ENCODE assay signal across 23 cellular contexts in the genomic region with DNA sequence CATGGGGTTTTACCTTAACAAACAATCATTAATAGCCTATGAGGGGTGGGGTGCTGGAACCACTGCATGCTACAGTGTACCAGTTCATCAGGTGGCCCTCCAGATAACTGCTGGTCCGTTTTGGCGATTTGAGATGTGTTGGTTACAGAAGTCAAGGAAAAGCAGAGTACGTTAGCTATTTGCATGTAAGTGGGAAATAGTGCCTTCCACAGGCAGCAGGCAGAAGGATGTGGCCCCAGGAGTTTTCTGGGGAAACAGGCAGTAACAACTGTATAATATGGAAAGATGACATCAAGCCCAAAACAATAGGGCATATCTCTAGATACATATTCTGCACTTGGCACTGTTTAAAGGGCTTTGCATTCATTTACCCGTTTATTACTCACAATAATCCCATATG.
"Had no signal": no experiment of that assay in that cellular context is flagged by ENCODE, and none has a peak within 500 bp of the region (broad histone marks: within the 10 kb centered on the region; RNA-seq: fewer than 3 reads in every experiment).

No MANE protein-coding gene starts in this region.

- H3K4me3 Mint-ChIP-seq: naive thymus-derived CD8-positive, alpha-beta T cell; stimulated activated memory B cell treated with anti-CD40 and anti-IgM and Interleukin-4, amounts not matched to agents 10 μg/mL and 1 μg/mL and 100 μg/mL, for 72 hours; type B pancreatic cell had no signal

- ATAC-seq: esophagus mucosa; gastrocnemius medialis; naive thymus-derived CD8-positive, alpha-beta T cell; sciatic nerve; stimulated activated memory B cell treated with anti-CD40 and anti-IgM and Interleukin-4, amounts not matched to agents 10 μg/mL and 1 μg/mL and 100 μg/mL, for 72 hours; stimulated activated naive CD8-positive, alpha-beta T cell treated with anti-CD3 and anti-CD28 coated beads, Interleukin-15, Interleukin-2, amounts not matched to agents 100 U/mL and 50 U/mL, for 24 hours had no signal

- H3K4me3 ChIP-seq: dorsolateral prefrontal cortex, gastrocnemius medialis, lower lobe of right lung, pancreas, skin epidermis, spleen, testis, tibial artery had no signal

- H3K9me3 Mint-ChIP-seq: stimulated activated memory B cell treated with anti-CD40 and anti-IgM and Interleukin-4, amounts not matched to agents 10 μg/mL and 1 μg/mL and 100 μg/mL, for 72 hours; type B pancreatic cell had no signal

- H3K27me3 Mint-ChIP-seq: stimulated activated memory B cell treated with anti-CD40 and anti-IgM and Interleukin-4, amounts not matched to agents 10 μg/mL and 1 μg/mL and 100 μg/mL, for 72 hours; type B pancreatic cell had no signal

- H3K4me1 Mint-ChIP-seq: naive thymus-derived CD8-positive, alpha-beta T cell; stimulated activated memory B cell treated with anti-CD40 and anti-IgM and Interleukin-4, amounts not matched to agents 10 μg/mL and 1 μg/mL and 100 μg/mL, for 72 hours had no signal

- H3K36me3 Mint-ChIP-seq: naive thymus-derived CD8-positive, alpha-beta T cell; stimulated activated memory B cell treated with anti-CD40 and anti-IgM and Interleukin-4, amounts not matched to agents 10 μg/mL and 1 μg/mL and 100 μg/mL, for 72 hours; type B pancreatic cell had no signal

- H3K9me3 ChIP-seq: gastrocnemius medialis, lower lobe of right lung, neutrophil, pancreas, spleen, testis, tibial artery had no signal

- H3K27ac ChIP-seq: dorsolateral prefrontal cortex, epithelial cell of prostate, gastrocnemius medialis, lower lobe of right lung, neutrophil, skin epidermis, spleen, testis, tibial artery had no signal

- H3K36me3 ChIP-seq: gastrocnemius medialis, lower lobe of right lung, neutrophil, pancreas, spleen, tibial artery had no signal

- H3K27me3 ChIP-seq: gastrocnemius medialis, neutrophil, pancreas, testis, tibial artery had no signal

- H3K27ac Mint-ChIP-seq: naive thymus-derived CD8-positive, alpha-beta T cell; stimulated activated memory B cell treated with anti-CD40 and anti-IgM and Interleukin-4, amounts not matched to agents 10 μg/mL and 1 μg/mL and 100 μg/mL, for 72 hours; type B pancreatic cell had no signal

- DNase-seq: dorsolateral prefrontal cortex; effector CD4-positive, alpha-beta T cell; foreskin fibroblast; gastrocnemius medialis; head of caudate nucleus; left ventricle myocardium superior; lower lobe of right lung; naive thymus-derived CD8-positive, alpha-beta T cell; pancreas; retina; spleen; stimulated activated CD4-positive, alpha-beta T cell treated with anti-CD3 and anti-CD28 coated beads, Interleukin-4, amount 100 ng/mL, for 4 hours; stimulated activated naive CD8-positive, alpha-beta T cell treated with anti-CD3 and anti-CD28 coated beads, Interleukin-15, Interleukin-2, amounts not matched to agents 100 U/mL and 50 U/mL, for 24 hours; substantia nigra; testis; tibial artery had no signal

- H3K4me1 ChIP-seq: lower lobe of right lung, pancreas, spleen, testis had no signal
